1 cellular context compared by ENCODE assay signal in genomic region chr17:8162232-8162996, GRCh38.
TF ChIP-seq lines count a peak whose summit lies in the region.

Gene VAMP2 (minus strand): TSS chr17:8162948. CDS start chr17:8162879, 69 bp downstream.

TF ChIP-seq in HepG2, 621 proteins besides CTCF, POLR2A, EP300 and RAD21 (continued from another document and continues in another):
- no peak for TF ChIP-seq CEBPZ (IDR thresholded peaks at IDR 0.05; ENCODE audit: low read length)
- TF ChIP-seq CEBPG (CRISPR knock-in tag; IDR thresholded peaks at IDR 0.05), result no peak
- no peak for TF ChIP-seq ZNF570 (CRISPR knock-in tag; IDR thresholded peaks at IDR 0.05; ENCODE audit: borderline replicate concordance)
- peak; percentile 57; the same call in 1 of the 2 replicates for TF ChIP-seq ZNF446 (CRISPR knock-in tag; IDR thresholded peaks at IDR 0.05)
- peak; percentile 58 for TF ChIP-seq POLR2G (IDR thresholded peaks at IDR 0.05; ENCODE audit: low read depth, low read length)
- no peak for TF ChIP-seq ZEB1 (IDR thresholded peaks at IDR 0.05; ENCODE audit: insufficient replicate concordance, low read depth)
- peak; percentile 41; the same call in 1 of the 2 replicates for TF ChIP-seq TAF1 (CRISPR knock-in tag; IDR thresholded peaks at IDR 0.05)
- no peak for TF ChIP-seq ESRRA (CRISPR knock-in tag; IDR thresholded peaks at IDR 0.05; ENCODE audit: low read depth)
- TF ChIP-seq, protein P1, sequence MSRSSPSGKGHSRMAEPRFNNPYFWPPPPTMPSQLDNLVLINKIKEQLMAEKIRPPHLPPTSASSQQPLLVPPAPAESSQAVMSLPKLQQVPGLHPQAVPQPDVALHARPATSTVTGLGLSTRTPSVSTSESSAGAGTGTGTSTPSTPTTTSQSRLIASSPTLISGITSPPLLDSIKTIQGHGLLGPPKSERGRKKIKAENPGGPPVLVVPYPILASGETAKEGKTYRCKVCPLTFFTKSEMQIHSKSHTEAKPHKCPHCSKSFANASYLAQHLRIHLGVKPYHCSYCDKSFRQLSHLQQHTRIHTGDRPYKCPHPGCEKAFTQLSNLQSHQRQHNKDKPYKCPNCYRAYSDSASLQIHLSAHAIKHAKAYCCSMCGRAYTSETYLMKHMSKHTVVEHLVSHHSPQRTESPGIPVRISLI (CRISPR knock-in tag; IDR thresholded peaks at IDR 0.05; ENCODE audit: borderline replicate concordance), result no peak
- peak; percentile 51 for TF ChIP-seq AGO2 (optimal IDR thresholded peaks at IDR 0.05; ENCODE audit: low read depth, low read length)
- TF ChIP-seq ZMYM3 (CRISPR knock-in tag; IDR thresholded peaks at IDR 0.05), result no peak
- TF ChIP-seq CENPX (CRISPR knock-in tag; IDR thresholded peaks at IDR 0.05), result no peak
- no peak for TF ChIP-seq SOX6 (IDR thresholded peaks at IDR 0.05)
- TF ChIP-seq SOX6 (CRISPR knock-in tag; IDR thresholded peaks at IDR 0.05), result no peak
- peak; percentile 23; the same call in 1 of the 2 replicates for TF ChIP-seq ZGPAT (CRISPR knock-in tag; IDR thresholded peaks at IDR 0.05)
- TF ChIP-seq ETS1 (CRISPR knock-in tag; IDR thresholded peaks at IDR 0.05), result no peak
- TF ChIP-seq CBX2 (IDR thresholded peaks at IDR 0.05; ENCODE audit: low read depth, low read length), result no peak
- no peak for TF ChIP-seq CBX2 (CRISPR knock-in tag; IDR thresholded peaks at IDR 0.05; ENCODE audit: low read depth)
- TF ChIP-seq ZSCAN12 (CRISPR knock-in tag; IDR thresholded peaks at IDR 0.05), result peak; percentile 55; the same call in 1 of the 2 replicates
- 0 out of 2 replicates have a peak, but pooled peaks have one; percentile 62 for TF ChIP-seq ZIK1 (CRISPR knock-in tag; IDR thresholded peaks at IDR 0.05; ENCODE audit: borderline replicate concordance, low read depth)
- peak; percentile 38; the same call in 1 of the 2 replicates for TF ChIP-seq ATF7-NPFF (CRISPR knock-in tag; IDR thresholded peaks at IDR 0.05; ENCODE audit: low read depth)
- TF ChIP-seq ZXDC (CRISPR knock-in tag; IDR thresholded peaks at IDR 0.05), result 0 out of 2 replicates have a peak, but pooled peaks have one; percentile 63
- TF ChIP-seq KLF12 (CRISPR knock-in tag; IDR thresholded peaks at IDR 0.05; ENCODE audit: borderline replicate concordance), result no peak
- TF ChIP-seq ZNF713 (CRISPR knock-in tag; IDR thresholded peaks at IDR 0.05), result no peak
- TF ChIP-seq ZNF672 (CRISPR knock-in tag; IDR thresholded peaks at IDR 0.05), result no peak
- no peak for TF ChIP-seq HCFC1 (IDR thresholded peaks at IDR 0.05; ENCODE audit: low read depth, low read length)
- TF ChIP-seq, protein P2, sequence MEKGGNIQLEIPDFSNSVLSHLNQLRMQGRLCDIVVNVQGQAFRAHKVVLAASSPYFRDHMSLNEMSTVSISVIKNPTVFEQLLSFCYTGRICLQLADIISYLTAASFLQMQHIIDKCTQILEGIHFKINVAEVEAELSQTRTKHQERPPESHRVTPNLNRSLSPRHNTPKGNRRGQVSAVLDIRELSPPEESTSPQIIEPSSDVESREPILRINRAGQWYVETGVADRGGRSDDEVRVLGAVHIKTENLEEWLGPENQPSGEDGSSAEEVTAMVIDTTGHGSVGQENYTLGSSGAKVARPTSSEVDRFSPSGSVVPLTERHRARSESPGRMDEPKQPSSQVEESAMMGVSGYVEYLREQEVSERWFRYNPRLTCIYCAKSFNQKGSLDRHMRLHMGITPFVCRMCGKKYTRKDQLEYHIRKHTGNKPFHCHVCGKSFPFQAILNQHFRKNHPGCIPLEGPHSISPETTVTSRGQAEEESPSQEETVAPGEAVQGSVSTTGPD (CRISPR knock-in tag; IDR thresholded peaks at IDR 0.05), result no peak
- no peak for TF ChIP-seq ZNF33B (CRISPR knock-in tag; IDR thresholded peaks at IDR 0.05)
- TF ChIP-seq ZNF260 (CRISPR knock-in tag; IDR thresholded peaks at IDR 0.05; ENCODE audit: borderline replicate concordance, low read depth), result no peak
- TF ChIP-seq ZHX2 (IDR thresholded peaks at IDR 0.05; ENCODE audit: low read depth), result peak; percentile 78
- TF ChIP-seq ZHX2 (CRISPR knock-in tag; IDR thresholded peaks at IDR 0.05; ENCODE audit: borderline replicate concordance), result no peak
- TF ChIP-seq SNAPC2 (CRISPR knock-in tag; IDR thresholded peaks at IDR 0.05), result no peak
- no peak for TF ChIP-seq FOXP1 (IDR thresholded peaks at IDR 0.05)
- no peak for TF ChIP-seq FOXP1 (CRISPR knock-in tag; IDR thresholded peaks at IDR 0.05)
- no peak for TF ChIP-seq KLF13 (CRISPR knock-in tag; IDR thresholded peaks at IDR 0.05)
- no peak for TF ChIP-seq EHMT2 (IDR thresholded peaks at IDR 0.05; ENCODE audit: borderline replicate concordance, low read depth, low read length)
- TF ChIP-seq HMGA1 (CRISPR knock-in tag; conservative IDR thresholded peaks at IDR 0.05), result no peak
- no peak for TF ChIP-seq SMAD3 (CRISPR knock-in tag; IDR thresholded peaks at IDR 0.05)
- no peak for TF ChIP-seq PAF1 (CRISPR knock-in tag; IDR thresholded peaks at IDR 0.05)
